In genomic region chr9:122406264-122406890, GRCh38 we compare ENCODE assay signal across 15 cellular contexts. TPM values are rescaled to one million over a fixed set of nuclear protein-coding genes. Genes with fewer than 3 reads are reported as not detected.
DNase-seq lines count a peak whose midpoint lies in the region; ATAC-seq and TF ChIP-seq lines count a peak whose summit lies in the region.
"Had no signal": no experiment of that assay in that cellular context is flagged by ENCODE, and none has a peak within 500 bp of the region (broad histone marks: within the 10 kb centered on the region; RNA-seq: fewer than 3 reads in every experiment).

No MANE protein-coding gene starts in this region.

- ATAC-seq in HG03039 (IDR thresholded peaks at IDR 0.05; ENCODE audit: unreplicated experiment): no peak
- ATAC-seq in HG03442 (IDR thresholded peaks at IDR 0.05; ENCODE audit: unreplicated experiment): no peak
- ATAC-seq in mucosa of descending colon: no peak

- H3K27ac ChIP-seq in skin epidermis: peak overlapping the region in 1 of 21 experiments; percentile 25

- no peaks in the 10 kb centered on the region for H3K4me1 ChIP-seq in mucosa of descending colon (ENCODE audit: low read depth)

- DNase-seq in NCI-H82 (lab: John Stamatoyannopoulos, UW) (peak; percentile 36), NCI-H82 treated with DMSO at 0.1 percent for 48 hours (lab: John Stamatoyannopoulos, UW; ENCODE audit: unreplicated experiment) (no peak), OCI-M1 (lab: John Stamatoyannopoulos, UW) (peak; percentile 66), mucosa of descending colon (no peak)
- DNase-seq: activated CD4-positive, CD25-positive, alpha-beta regulatory T cell; effector CD4-positive, alpha-beta T cell; foreskin melanocyte; immature natural killer cell; NCI-H526; small intestine; stomach had no signal

- TF ChIP-seq CTCF in mucosa of descending colon (IDR thresholded peaks at IDR 0.05): no peak

- no peaks in the 10 kb centered on the region for H3K9me3 ChIP-seq in mucosa of descending colon
- H3K9me3 ChIP-seq: stomach had no signal

- no peaks in the 10 kb centered on the region for H3K36me3 ChIP-seq in mucosa of descending colon (ENCODE audit: low read depth)
- H3K36me3 ChIP-seq: stomach had no signal

- intact Hi-C loops in mucosa of descending colon (cut with DNase I, micrococcal nuclease): no loop called here

- H3K4me3 ChIP-seq in iPS-11a (ENCODE audit: low read depth, low read length) (peak overlapping the region; percentile 13), skin epidermis (peak overlapping the region in 4 of 7 experiments; percentile 2 to 31 (median 16)), mucosa of descending colon (no peak overlapping the region)

RNA-seq across cellular contexts. Expression of gene PTGS1, which starts 35.6 kb away (rescaled TPM):
- 100 to 1,000 TPM in 1 of 3 donors, 10 to 100 TPM in 1, 1 to 10 TPM in 1; 8.8 to 192 (median 15.3) TPM for total RNA-seq in mucosa of descending colon

Comparison
In these comparisons a context has a peak if more than half of its experiments do, and no peak if none do; other contexts are left out.
1. DNase-seq: peak in NCI-H82 (single experiment) and OCI-M1 (single experiment); none in NCI-H82 treated with DMSO at 0.1 percent for 48 hours (single experiment) and mucosa of descending colon (0 of 3).